ENCODE assay signal across 8 cellular contexts in genomic region chr10:69123306-69123746, GRCh38. TPM values are rescaled to one million over a fixed set of nuclear protein-coding genes. Genes with fewer than 3 reads are reported as not detected.
DNase-seq lines count a peak whose midpoint lies in the region; ATAC-seq lines count a peak whose summit lies in the region.

No MANE protein-coding gene starts in this region.

- H3K9me3 ChIP-seq in duodenal mucosa (ENCODE audit: control insufficient read depth in 1 of 2, low read length in 2 of 2) (no peaks in the 10 kb centered on the region), mesodermal cell (ENCODE audit: control insufficient read depth, low read length) (no peaks in the 10 kb centered on the region), aorta (ENCODE audit: control insufficient read depth, low read length) (no peaks in the 10 kb centered on the region)

- no peaks in the 10 kb centered on the region for H3K36me3 ChIP-seq in duodenal mucosa (ENCODE audit: control insufficient read depth in 1 of 2, insufficient read depth in 2 of 2, low read length in 2 of 2)
- H3K36me3 ChIP-seq in mesodermal cell (ENCODE audit: control insufficient read depth, insufficient read depth, low read length) = no peaks in the 10 kb centered on the region
- H3K36me3 ChIP-seq in aorta (ENCODE audit: control insufficient read depth in 1 of 2, insufficient read depth in 2 of 2, low read length in 1 of 2) = no peaks in the 10 kb centered on the region

- intact Hi-C loops in aorta (cut with DNase I) = loop anchor here in 1 of 2 donors (10.0 kb wide), 1 partner anchor 61 kb away; the partner anchor contains the start of gene SUPV3L1

- peaks cover 0 to 15% of the 10 kb centered on the region in 2 donors for H3K4me1 ChIP-seq in duodenal mucosa (ENCODE audit: control insufficient read depth in 1 of 2, insufficient read depth in 2 of 2, low read length in 2 of 2)
- H3K4me1 ChIP-seq in mesodermal cell (ENCODE audit: control insufficient read depth, insufficient read depth, low read length, poor library complexity, severe bottlenecking) = no peaks in the 10 kb centered on the region
- no peaks in the 10 kb centered on the region for H3K4me1 ChIP-seq in aorta (ENCODE audit: control insufficient read depth in 1 of 2, insufficient read depth in 2 of 2, low read length in 2 of 2)

- ATAC-seq in GM19438 (IDR thresholded peaks at IDR 0.05; ENCODE audit: low read depth, unreplicated experiment) (peak; percentile 25), HG03439 (IDR thresholded peaks at IDR 0.05; ENCODE audit: unreplicated experiment) (peak; percentile 18), aorta (ENCODE audit: low FRiP score) (peak; percentile 74)

- H3K4me3 ChIP-seq in duodenal mucosa (ENCODE audit: low read depth in 1 of 2, low read length in 2 of 2) (peak overlapping the region; percentile 74 to 97), mesodermal cell (ENCODE audit: extremely low read depth, insufficient read depth, low read length, poor library complexity, severe bottlenecking) (peak overlapping the region; percentile 90), aorta (ENCODE audit: low read length in 2 of 2) (peak overlapping the region; percentile 70)

- H3K27me3 ChIP-seq in duodenal mucosa (ENCODE audit: control insufficient read depth in 1 of 2, insufficient read depth in 2 of 2, low read length in 2 of 2) (no peaks in the 10 kb centered on the region), aorta (ENCODE audit: control insufficient read depth in 1 of 2, insufficient read depth in 2 of 2, low read length in 1 of 2) (no peaks in the 10 kb centered on the region)

- DNase-seq in ELR (ENCODE audit: low read depth) (peak; percentile 83), RPMI7951 (ENCODE audit: low read depth) (peak; percentile 67), aorta (no peak), cerebellar cortex (ENCODE audit: low spot score) (no peak)

- peak overlapping the region; percentile 97 for H3K27ac ChIP-seq in duodenal mucosa (ENCODE audit: low read depth, low read length)
- peak overlapping the region; percentile 98 for H3K27ac ChIP-seq in mesodermal cell (ENCODE audit: low read depth, low read length, severe bottlenecking)
- H3K27ac ChIP-seq in aorta (ENCODE audit: low read depth in 1 of 2, low read length in 2 of 2) = peak overlapping the region; percentile 91 to 94

- whole genome bisulfite sequencing in mesodermal cell (ENCODE audit: insufficient coverage in 2 of 2), 2 experiments = 1 to 2% methylated on average over 8 to 14 of the region's 16 CpGs
- WGBS in aorta, 2 donors = 0% methylated on average over 16 of the region's 16 CpGs

- peak overlapping the region; percentile 97 to 98 for H3K9ac ChIP-seq in duodenal mucosa (ENCODE audit: low read depth in 1 of 2, low read length in 2 of 2)

RNA-seq across cellular contexts. Expression of gene VPS26A, which starts 0.7 kb away (rescaled TPM):
- total RNA-seq in RPMI7951 (2014; rRNA removed; shearing (Covaris generic)) = 38.5 and 46.7 TPM in 2 replicates
- 43.5 TPM for polyA plus RNA-seq in mesodermal cell (2013, experiment 1 of 2)
- polyA plus RNA-seq in mesodermal cell (2013, experiment 2 of 2) = 51.4 TPM
- 10 to 100 TPM; 47.4 to 49.2 TPM for total RNA-seq in aorta
- polyA plus RNA-seq in aorta = 10 to 100 TPM; 31.9 to 42.4 TPM

RNA-seq across cellular contexts. Expression of gene SRGN, which starts 35.4 kb away (rescaled TPM):
- total RNA-seq in RPMI7951 (2014; rRNA removed; shearing (Covaris generic)) = 333 and 345 TPM in 2 replicates
- 0.74 TPM for polyA plus RNA-seq in mesodermal cell (2013, experiment 1 of 2)
- polyA plus RNA-seq in mesodermal cell (2013, experiment 2 of 2) = 0.30 TPM
- total RNA-seq in aorta = 100 to 1,000 TPM; 168 to 230 TPM
- 100 to 1,000 TPM; 121 to 176 TPM for polyA plus RNA-seq in aorta

RNA-seq across cellular contexts. Expression of gene SUPV3L1, which starts 56.7 kb away (rescaled TPM):
- 15.3 and 17.5 TPM in 2 replicates for total RNA-seq in RPMI7951 (2014; rRNA removed; shearing (Covaris generic))
- polyA plus RNA-seq in mesodermal cell (2013, experiment 1 of 2) = 30.3 TPM
- polyA plus RNA-seq in mesodermal cell (2013, experiment 2 of 2) = 26.4 TPM
- total RNA-seq in aorta = 10 to 100 TPM; 21.4 to 28.2 TPM
- 10 to 100 TPM; 15.8 to 76.3 TPM for polyA plus RNA-seq in aorta

Comparison
In these comparisons a context has a peak if more than half of its experiments do, and no peak if none do; other contexts are left out.
1. DNase-seq: peak in ELR (single experiment) and RPMI7951 (single experiment); none in aorta (0 of 2) and cerebellar cortex (single experiment).
2. ATAC-seq: peak in every context shown above with its lines; median percentile 74 in aorta; 25 in GM19438; 18 in HG03439.
3. Peak in every context shown above with its lines, with median percentiles within 50 percentile points of each other: H3K27ac ChIP-seq and H3K4me3 ChIP-seq.